ENCODE assay signal across 8 cellular contexts in genomic region chr2:135052042-135052876, GRCh38. TPM values are rescaled to one million over a fixed set of nuclear protein-coding genes. Genes with fewer than 3 reads are reported as not detected.
DNase-seq lines count a peak whose midpoint lies in the region; ATAC-seq and TF ChIP-seq lines count a peak whose summit lies in the region.

Gene RAB3GAP1 (plus strand): TSS chr2:135052292. CDS start chr2:135052308, 16 bp downstream.

- WGBS in gastroesophageal sphincter (ENCODE audit: low coverage in 1 of 2), 2 donors: 0 to 2% methylated on average over 12 to 30 of the region's 45 CpGs

- H3K9me2 ChIP-seq in MM.1S (replicated peaks; ENCODE audit: insufficient read depth, low read length): no peaks in the 10 kb centered on the region

- TF ChIP-seq CTCF in MM.1S (IDR thresholded peaks at IDR 0.05; ENCODE audit: low read length): no peak
- no peak for TF ChIP-seq CTCF in gastroesophageal sphincter (IDR thresholded peaks at IDR 0.05)
- TF ChIP-seq CTCF in neutrophil (IDR thresholded peaks at IDR 0.05): no peak
- no peak for TF ChIP-seq CTCF in subcutaneous adipose tissue (IDR thresholded peaks at IDR 0.05; ENCODE audit: low read depth)

- H3F3A ChIP-seq in MM.1S (ENCODE audit: insufficient read depth, low read length): peaks cover 17% of the 10 kb centered on the region

- no peaks in the 10 kb centered on the region for H3K27me3 ChIP-seq in MM.1S (replicated peaks; ENCODE audit: insufficient read depth, low read length)
- no peaks in the 10 kb centered on the region for H3K27me3 ChIP-seq in gastroesophageal sphincter
- peaks cover 4% of the 10 kb centered on the region for H3K27me3 ChIP-seq in neutrophil

- peaks cover 18% of the 10 kb centered on the region for H3K4me1 ChIP-seq in MM.1S (ENCODE audit: low read length)
- peaks cover 3 to 48% (median 4%) of the 10 kb centered on the region in 3 donors for H3K4me1 ChIP-seq in gastroesophageal sphincter
- H3K4me1 ChIP-seq in neutrophil (ENCODE audit: control insufficient read depth in 1 of 2, insufficient read depth in 1 of 2, low read depth in 1 of 2, low read length in 1 of 2): peaks cover 22 to 23% of the 10 kb centered on the region in 2 experiments

- no peak for TF ChIP-seq EP300 in gastroesophageal sphincter (IDR thresholded peaks at IDR 0.05)

- H3K79me2 ChIP-seq in MM.1S (ENCODE audit: low read length): peaks cover 51% of the 10 kb centered on the region

- H3K36me3 ChIP-seq in MM.1S (replicated peaks; ENCODE audit: insufficient read depth, low read length): no peaks in the 10 kb centered on the region; the same call in 1 of the 2 replicates
- no peaks in the 10 kb centered on the region for H3K36me3 ChIP-seq in gastroesophageal sphincter
- no peaks in the 10 kb centered on the region for H3K36me3 ChIP-seq in neutrophil

- H3K4me3 ChIP-seq in MM.1S (ENCODE audit: low read length) (peak within 1 kb of the TSS; percentile 95), gastroesophageal sphincter (peak within 1 kb of the TSS; percentile 70 to 79), neutrophil (ENCODE audit: low read depth in 1 of 2, low read length in 1 of 2) (peak within 1 kb of the TSS; percentile 89 to 98)

- peak within 1 kb of the TSS; percentile 81 for H3K4me2 ChIP-seq in MM.1S (ENCODE audit: low read depth, low read length)

- TF ChIP-seq POLR2A in gastroesophageal sphincter (IDR thresholded peaks at IDR 0.05): peak; percentile 32 to 57

- DNase-seq in GF-D8 (lab: John Stamatoyannopoulos, UW): peak; percentile 64
- DNase-seq in HCEC 1CT: peak; percentile 85
- DNase-seq in MM.1S: peak; percentile 89
- DNase-seq in SK-MEL-5 (ENCODE audit: low read depth, low spot score): peak; percentile 77
- DNase-seq in activated naive CD4-positive, alpha-beta T cell treated with Interleukin-2 at 50 U/mL for 16 hours: peak; percentile 92

- in situ Hi-C loops in SK-MEL-5 (cut with HindIII; ENCODE audit: low pct_unique_long_range_greater_than_20kb, low sequenced_read_pairs): no loop called here

- ATAC-seq in gastroesophageal sphincter: peak; percentile 92

- peak within 1 kb of the TSS; percentile 87 for H2AFZ ChIP-seq in MM.1S (ENCODE audit: low read length)

- peak within 1 kb of the TSS; percentile 96 for H3K27ac ChIP-seq in MM.1S (ENCODE audit: low read length)
- peak within 1 kb of the TSS; percentile 77 to 96 (median 90) for H3K27ac ChIP-seq in gastroesophageal sphincter
- H3K27ac ChIP-seq in neutrophil: peak within 1 kb of the TSS; percentile 96

- peaks cover 3% of the 10 kb centered on the region; the same call in 1 of the 2 replicates for H4K20me1 ChIP-seq in MM.1S (ENCODE audit: insufficient read depth, low read length)

- H3K9me3 ChIP-seq in MM.1S (replicated peaks; ENCODE audit: insufficient read depth, low read length) (no peaks in the 10 kb centered on the region), gastroesophageal sphincter (no peaks in the 10 kb centered on the region), neutrophil (no peaks in the 10 kb centered on the region)

- H3K9ac ChIP-seq in MM.1S (ENCODE audit: low read length): peak within 1 kb of the TSS; percentile 95

RNA-seq across cellular contexts. Expression of gene RAB3GAP1, which starts in this region (rescaled TPM):
- total RNA-seq in SK-MEL-5 (2014; rRNA removed; shearing (Covaris generic)): 32.7 and 36.2 TPM in 2 replicates
- polyA plus RNA-seq in SK-MEL-5 (2015; cell fraction: cytosol; rRNA removed): 17.8 and 25.8 TPM in 2 replicates
- 31.9 and 34.1 TPM in 2 replicates for polyA plus RNA-seq in SK-MEL-5 (2015; cell fraction: nucleus; rRNA removed)
- total RNA-seq in gastroesophageal sphincter (10 to 100 TPM; 71.8 to 76.9 (median 72.3) TPM), subcutaneous adipose tissue (10 to 100 TPM; 46.0 to 54.8 (median 51.1) TPM)

Comparison
In these comparisons a context has a peak if more than half of its experiments do, and no peak if none do; other contexts are left out.
1. Peak in every context shown above with its lines: DNase-seq, ATAC-seq, H3K4me3 ChIP-seq and H3K27ac ChIP-seq.